Comparison of ENCODE assay signal across 11 cellular contexts in the genomic region with DNA sequence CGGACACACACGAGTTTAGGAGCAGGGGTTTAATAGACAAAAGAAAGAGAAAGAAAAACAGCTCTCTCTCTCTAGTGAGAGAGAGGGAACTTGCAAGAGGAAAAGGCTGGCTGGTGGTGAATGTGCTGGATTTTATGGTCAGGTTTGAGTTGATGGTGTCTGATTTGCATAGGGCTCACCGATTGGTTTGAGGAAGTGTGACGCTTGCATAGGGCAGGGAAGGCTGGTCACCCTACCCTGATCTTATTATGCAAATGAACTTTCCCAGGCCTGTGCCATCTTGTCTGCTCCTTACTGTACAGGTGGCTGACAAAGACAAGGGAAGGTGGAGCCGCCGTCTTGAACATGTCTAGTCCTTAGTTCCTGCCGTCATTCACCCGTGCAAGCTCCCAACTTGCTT.
DNase-seq lines count a peak whose midpoint lies in the region; ATAC-seq and TF ChIP-seq lines count a peak whose summit lies in the region.
"Had no signal": no experiment of that assay in that cellular context is flagged by ENCODE, and none has a peak within 500 bp of the region (broad histone marks: within the 10 kb centered on the region; RNA-seq: fewer than 3 reads in every experiment).

No MANE protein-coding gene starts in this region.

- H3K27me3 Mint-ChIP-seq in activated CD8-positive, alpha-beta T cell treated with anti-CD3 and anti-CD28 coated beads for 36 hours = no peaks in the 10 kb centered on the region
- H3K27me3 Mint-ChIP-seq: IgD-negative memory B cell had no signal

- POLR2A ChIA-PET in activated CD8-positive, alpha-beta T cell treated with anti-CD3 and anti-CD28 coated beads for 36 hours (lab: Charles Lee) = no interaction called here

- peak; percentile 36 for DNase-seq in DMS153 (lab: John Stamatoyannopoulos, UW)
- DNase-seq in DMS153 treated with DMSO at 0.1 percent for 48 hours (lab: John Stamatoyannopoulos, UW; ENCODE audit: unreplicated experiment) = no peak
- DNase-seq in NCI-H82 (lab: John Stamatoyannopoulos, UW) = peak; percentile 95
- peak; percentile 2 for DNase-seq in fibroblast of pulmonary artery (ENCODE audit: low read depth)
- peak; percentile 0 for DNase-seq in stromal cell of bone marrow (ENCODE audit: low read depth)
- DNase-seq in activated CD8-positive, alpha-beta T cell treated with anti-CD3 and anti-CD28 coated beads for 36 hours = no peak
- DNase-seq in activated CD4-positive, alpha-beta T cell treated with anti-CD3 and anti-CD28 coated beads for 4 hours = no peak
- DNase-seq: GOT3 had no signal

- TF ChIP-seq CTCF in fibroblast of pulmonary artery (IDR thresholded peaks at IDR 0.05; ENCODE audit: low read length, missing control alignments) = no peak
- TF ChIP-seq CTCF in activated CD8-positive, alpha-beta T cell treated with anti-CD3 and anti-CD28 coated beads for 36 hours (IDR thresholded peaks at IDR 0.05) = no peak

- no peaks in the 10 kb centered on the region for H3K36me3 Mint-ChIP-seq in activated CD8-positive, alpha-beta T cell treated with anti-CD3 and anti-CD28 coated beads for 36 hours (ENCODE audit: low read depth)
- H3K36me3 Mint-ChIP-seq: IgD-negative memory B cell had no signal

- no peak overlapping the region for H3K4me3 ChIP-seq in fibroblast of pulmonary artery (replicated peaks; ENCODE audit: low read depth, low read length)
- H3K4me3 ChIP-seq: A549 had no signal

- peaks cover 6% of the 10 kb centered on the region for H3K9me3 Mint-ChIP-seq in activated CD8-positive, alpha-beta T cell treated with anti-CD3 and anti-CD28 coated beads for 36 hours

- no peak overlapping the region for H3K27ac Mint-ChIP-seq in activated CD8-positive, alpha-beta T cell treated with anti-CD3 and anti-CD28 coated beads for 36 hours
- H3K27ac Mint-ChIP-seq: IgD-negative memory B cell had no signal

- H3K4me1 Mint-ChIP-seq in activated CD8-positive, alpha-beta T cell treated with anti-CD3 and anti-CD28 coated beads for 36 hours (ENCODE audit: low read depth) = no peaks in the 10 kb centered on the region
- H3K4me1 Mint-ChIP-seq: IgD-negative memory B cell had no signal

- ATAC-seq in HG02852 (IDR thresholded peaks at IDR 0.05; ENCODE audit: unreplicated experiment) = no peak
- no peak for ATAC-seq in activated CD8-positive, alpha-beta T cell treated with anti-CD3 and anti-CD28 coated beads for 36 hours
- ATAC-seq: A549 had no signal

- intact Hi-C loops in activated CD8-positive, alpha-beta T cell treated with anti-CD3 and anti-CD28 coated beads for 36 hours (cut with micrococcal nuclease) = no loop called here

- CTCF ChIA-PET in activated CD8-positive, alpha-beta T cell treated with anti-CD3 and anti-CD28 coated beads for 36 hours (lab: Charles Lee) = no interaction called here

- no peak overlapping the region for H3K4me3 Mint-ChIP-seq in activated CD8-positive, alpha-beta T cell treated with anti-CD3 and anti-CD28 coated beads for 36 hours
- H3K4me3 Mint-ChIP-seq: IgD-negative memory B cell had no signal

Comparison
In these comparisons a context has a peak if more than half of its experiments do, and no peak if none do; other contexts are left out.
1. DNase-seq: peak in DMS153 (single experiment), NCI-H82 (single experiment), fibroblast of pulmonary artery (single experiment) and stromal cell of bone marrow (single experiment); none in DMS153 treated with DMSO at 0.1 percent for 48 hours (single experiment), activated CD8-positive, alpha-beta T cell treated with anti-CD3 and anti-CD28 coated beads for 36 hours (single experiment) and activated CD4-positive, alpha-beta T cell treated with anti-CD3 and anti-CD28 coated beads for 4 hours (0 of 2).